ENCODE assay signal across 7 cellular contexts in the genomic region with DNA sequence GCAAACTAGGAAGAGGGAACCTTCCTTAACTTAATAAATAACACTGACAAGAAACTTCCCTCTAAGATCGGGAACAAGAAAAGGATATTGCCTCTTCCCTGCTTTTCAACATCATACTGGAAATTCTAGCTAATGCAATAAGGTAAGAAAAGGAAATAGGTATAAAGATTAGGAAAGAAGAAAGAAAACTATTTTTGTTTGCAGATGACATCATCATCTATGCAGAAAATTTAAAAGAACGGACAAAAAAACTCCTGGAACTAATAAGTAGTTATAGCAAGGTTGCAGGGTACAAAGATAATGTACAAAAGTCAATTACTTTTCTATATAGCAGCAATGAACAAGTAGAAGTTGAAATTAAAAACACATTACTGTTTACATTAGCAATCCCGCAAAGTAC.
"Had no signal": no experiment of that assay in that cellular context is flagged by ENCODE, and none has a peak within 500 bp of the region (broad histone marks: within the 10 kb centered on the region; RNA-seq: fewer than 3 reads in every experiment).

No MANE protein-coding gene starts in this region.

- H3K4me2 ChIP-seq: KMS-11 had no signal

- FAIRE-seq: HTR-8/SVneo, K562 had no signal

- DNase-seq: IMR-90, KBM-7, KG1 had no signal

- ATAC-seq: K562 had no signal

- H3K27ac ChIP-seq: HL-60, KMS-11 had no signal

- H3K9ac ChIP-seq: KMS-11 had no signal

- H3K4me3 ChIP-seq: K562 had no signal
